Comparison of ENCODE assay signal across 11 cellular contexts in genomic region chr13:27168870-27169525, GRCh38. TPM values are rescaled to one million over a fixed set of nuclear protein-coding genes. Genes with fewer than 3 reads are reported as not detected.
A peak's percentile ranks its signal among the peaks of the same experiment; 100 is the strongest.
DNase-seq lines count a peak whose midpoint lies in the region; ATAC-seq and TF ChIP-seq lines count a peak whose summit lies in the region.
"Had no signal": no experiment of that assay in that cellular context is flagged by ENCODE, and none has a peak within 500 bp of the region (broad histone marks: within the 10 kb centered on the region; RNA-seq: fewer than 3 reads in every experiment).

No MANE protein-coding gene starts in this region.

- no peaks in the 10 kb centered on the region for H3K36me3 ChIP-seq in suprapubic skin

- no peak for TF ChIP-seq CTCF in activated CD8-positive, alpha-beta T cell treated with anti-CD3 and anti-CD28 coated beads for 36 hours (IDR thresholded peaks at IDR 0.05)
- TF ChIP-seq CTCF in activated B cell treated with CpG ODN at 0.5 μM for 24 hours (IDR thresholded peaks at IDR 0.05) (no peak), suprapubic skin (IDR thresholded peaks at IDR 0.05) (no peak)

- no peaks in the 10 kb centered on the region for H3K27me3 ChIP-seq in suprapubic skin
- H3K27me3 ChIP-seq: MG63 had no signal

- POLR2A ChIA-PET in activated CD8-positive, alpha-beta T cell treated with anti-CD3 and anti-CD28 coated beads for 36 hours (lab: Charles Lee): interaction anchor here (1.3 to 4.5 kb wide), 2 partner anchors 22 to 37 kb away, joined by 3 to 28 read pairs; no protein-coding TSS in a partner anchor
- POLR2A ChIA-PET in activated CD8-positive, alpha-beta T cell treated with anti-CD3 and anti-CD28 coated beads, Interleukin-2, amount 10 ng/mL, durations not matched to agents 7 days and 5 days (lab: Charles Lee): interaction anchor here (1.4 to 1.9 kb wide), 2 partner anchors 37 to 38 kb away, joined by 5 to 10 read pairs; no protein-coding TSS in a partner anchor
- POLR2A ChIA-PET in activated B cell treated with CpG ODN at 0.5 μM for 24 hours (lab: Charles Lee): interaction anchor here (1.8 to 2.9 kb wide), 3 partner anchors 21 to 38 kb away, joined by 4 to 39 read pairs (median 24); no protein-coding TSS in a partner anchor

- WGBS in suprapubic skin: 27% methylated on average over 6 of the region's 6 CpGs

- H3K4me1 Mint-ChIP-seq in activated CD8-positive, alpha-beta T cell treated with anti-CD3 and anti-CD28 coated beads for 36 hours (ENCODE audit: low read depth): peaks cover 62% of the 10 kb centered on the region
- peaks cover 57% of the 10 kb centered on the region for H3K4me1 Mint-ChIP-seq in activated CD8-positive, alpha-beta T cell treated with anti-CD3 and anti-CD28 coated beads, Interleukin-2, amount 10 ng/mL, durations not matched to agents 7 days and 5 days (ENCODE audit: low read depth)
- H3K4me1 Mint-ChIP-seq in activated B cell treated with CpG ODN at 0.5 μM for 24 hours: peaks cover 67% of the 10 kb centered on the region

- intact Hi-C loops in activated CD8-positive, alpha-beta T cell treated with anti-CD3 and anti-CD28 coated beads for 36 hours (cut with micrococcal nuclease): loop anchor here (2.0 kb wide), 1 partner anchor 22 kb away; no protein-coding TSS in a partner anchor
- intact Hi-C loops in activated B cell treated with CpG ODN at 0.5 μM for 24 hours (cut with micrococcal nuclease): loop anchor here (1.0 kb wide), 1 partner anchor 10 kb away; no protein-coding TSS in a partner anchor

- peaks cover 60% of the 10 kb centered on the region for H3K4me1 ChIP-seq in suprapubic skin

- H3K27ac ChIP-seq in suprapubic skin: peak overlapping the region; percentile 3

- TF ChIP-seq POLR2A in suprapubic skin (IDR thresholded peaks at IDR 0.05): no peak

- H3K36me3 Mint-ChIP-seq in activated CD8-positive, alpha-beta T cell treated with anti-CD3 and anti-CD28 coated beads for 36 hours (ENCODE audit: low read depth): peaks cover 8% of the 10 kb centered on the region
- H3K36me3 Mint-ChIP-seq in activated CD8-positive, alpha-beta T cell treated with anti-CD3 and anti-CD28 coated beads, Interleukin-2, amount 10 ng/mL, durations not matched to agents 7 days and 5 days (ENCODE audit: low read depth): peaks cover 5% of the 10 kb centered on the region
- H3K36me3 Mint-ChIP-seq in activated B cell treated with CpG ODN at 0.5 μM for 24 hours (ENCODE audit: low read depth): peaks cover 7% of the 10 kb centered on the region

- H3K27ac Mint-ChIP-seq in activated CD8-positive, alpha-beta T cell treated with anti-CD3 and anti-CD28 coated beads for 36 hours: peak overlapping the region; percentile 94
- no peak overlapping the region for H3K27ac Mint-ChIP-seq in activated CD8-positive, alpha-beta T cell treated with anti-CD3 and anti-CD28 coated beads, Interleukin-2, amount 10 ng/mL, durations not matched to agents 7 days and 5 days
- H3K27ac Mint-ChIP-seq in activated B cell treated with CpG ODN at 0.5 μM for 24 hours: peak overlapping the region; percentile 99

- no peak for DNase-seq in activated CD8-positive, alpha-beta T cell treated with anti-CD3 and anti-CD28 coated beads for 36 hours
- DNase-seq in activated CD8-positive, alpha-beta T cell treated with anti-CD3 and anti-CD28 coated beads, Interleukin-2, amount 10 ng/mL, durations not matched to agents 7 days and 5 days: no peak
- DNase-seq in activated B cell treated with CpG ODN at 0.5 μM for 24 hours: no peak
- peak; percentile 14 for DNase-seq in hepatic stellate cell (ENCODE audit: low spot score)
- no peak for DNase-seq in suprapubic skin (ENCODE audit: low spot score in 2 of 2)
- no peak for DNase-seq in hippocampal formation (lab: John Stamatoyannopoulos, UW)
- no peak for DNase-seq in SHP77 treated with DMSO at 0.1 percent for 48 hours (lab: John Stamatoyannopoulos, UW)
- no peak for DNase-seq in NCI-H526 treated with DMSO at 0.1 percent for 48 hours (lab: John Stamatoyannopoulos, UW)
- DNase-seq: activated effector memory CD4-positive, alpha-beta T cell treated with anti-CD3 and anti-CD28 coated beads, Interleukin-2, amount 50 U/mL, for 16 hours; MG63 had no signal

- no peaks in the 10 kb centered on the region for H3K9me3 ChIP-seq in suprapubic skin
- H3K9me3 ChIP-seq: MG63 had no signal

- ATAC-seq in activated CD8-positive, alpha-beta T cell treated with anti-CD3 and anti-CD28 coated beads for 36 hours: no peak
- ATAC-seq in activated CD8-positive, alpha-beta T cell treated with anti-CD3 and anti-CD28 coated beads, Interleukin-2, amount 10 ng/mL, durations not matched to agents 7 days and 5 days: no peak
- ATAC-seq in activated B cell treated with CpG ODN at 0.5 μM for 24 hours (ENCODE audit: low read depth): no peak
- ATAC-seq: Right ventricle myocardium inferior had no signal

- TF ChIP-seq EP300 in suprapubic skin (IDR thresholded peaks at IDR 0.05): no peak

- H3K9me3 Mint-ChIP-seq in activated CD8-positive, alpha-beta T cell treated with anti-CD3 and anti-CD28 coated beads for 36 hours: no peaks in the 10 kb centered on the region
- H3K9me3 Mint-ChIP-seq in activated CD8-positive, alpha-beta T cell treated with anti-CD3 and anti-CD28 coated beads, Interleukin-2, amount 10 ng/mL, durations not matched to agents 7 days and 5 days (ENCODE audit: insufficient read depth): no peaks in the 10 kb centered on the region
- H3K9me3 Mint-ChIP-seq in activated B cell treated with CpG ODN at 0.5 μM for 24 hours: no peaks in the 10 kb centered on the region

- CTCF ChIA-PET in activated CD8-positive, alpha-beta T cell treated with anti-CD3 and anti-CD28 coated beads for 36 hours (lab: Charles Lee): no interaction called here
- CTCF ChIA-PET in activated CD8-positive, alpha-beta T cell treated with anti-CD3 and anti-CD28 coated beads, Interleukin-2, amount 10 ng/mL, durations not matched to agents 7 days and 5 days (lab: Charles Lee): interaction anchor here (1.0 to 1.5 kb wide), 2 partner anchors 36 to 100 kb away, joined by 3 read pairs; no protein-coding TSS in a partner anchor
- CTCF ChIA-PET in activated B cell treated with CpG ODN at 0.5 μM for 24 hours (lab: Charles Lee): no interaction called here

- no peaks in the 10 kb centered on the region for H3K27me3 Mint-ChIP-seq in activated CD8-positive, alpha-beta T cell treated with anti-CD3 and anti-CD28 coated beads for 36 hours
- no peaks in the 10 kb centered on the region for H3K27me3 Mint-ChIP-seq in activated CD8-positive, alpha-beta T cell treated with anti-CD3 and anti-CD28 coated beads, Interleukin-2, amount 10 ng/mL, durations not matched to agents 7 days and 5 days (ENCODE audit: low read depth)
- no peaks in the 10 kb centered on the region for H3K27me3 Mint-ChIP-seq in activated B cell treated with CpG ODN at 0.5 μM for 24 hours

- H3K4me3 Mint-ChIP-seq in activated CD8-positive, alpha-beta T cell treated with anti-CD3 and anti-CD28 coated beads for 36 hours: peak overlapping the region; percentile 84
- H3K4me3 Mint-ChIP-seq in activated CD8-positive, alpha-beta T cell treated with anti-CD3 and anti-CD28 coated beads, Interleukin-2, amount 10 ng/mL, durations not matched to agents 7 days and 5 days: no peak overlapping the region
- peak overlapping the region; percentile 98 for H3K4me3 Mint-ChIP-seq in activated B cell treated with CpG ODN at 0.5 μM for 24 hours

- H3K4me3 ChIP-seq in suprapubic skin: peak overlapping the region; percentile 86

RNA-seq across cellular contexts. Expression of gene USP12, which starts 2.6 kb away (rescaled TPM):
- total RNA-seq in activated CD8-positive, alpha-beta T cell treated with anti-CD3 and anti-CD28 coated beads for 36 hours: 10 to 100 TPM; 35.7 to 40.1 TPM
- 10 to 100 TPM; 19.3 to 19.8 TPM for total RNA-seq in activated CD8-positive, alpha-beta T cell treated with anti-CD3 and anti-CD28 coated beads, Interleukin-2, amount 10 ng/mL, durations not matched to agents 7 days and 5 days
- total RNA-seq in activated B cell treated with CpG ODN at 0.5 μM for 24 hours: 52.0 and 58.8 TPM in 2 replicates
- total RNA-seq in suprapubic skin: 10 to 100 TPM; 26.4 to 50.7 (median 31.7) TPM
